In genomic region chr2:1674276-1674675, GRCh38 we compare ENCODE assay signal across 14 cellular contexts.
A peak's percentile ranks its signal among the peaks of the same experiment; 100 is the strongest.
DNase-seq lines count a peak whose midpoint lies in the region; ATAC-seq and TF ChIP-seq lines count a peak whose summit lies in the region.
"Had no signal": no experiment of that assay in that cellular context is flagged by ENCODE, and none has a peak within 500 bp of the region (broad histone marks: within the 10 kb centered on the region; RNA-seq: fewer than 3 reads in every experiment).

No MANE protein-coding gene starts in this region.

- CTCF ChIA-PET in PC-3 (lab: Charles Lee), result no interaction called here
- CTCF ChIA-PET in RWPE1 (lab: Yijun Ruan, JAX), result interaction anchor here (0.6 to 0.8 kb wide), 2 partner anchors 26 to 68 kb away, joined by 5 to 8 read pairs; no protein-coding TSS in a partner anchor

- H3K27me3 ChIP-seq in PC-3 (ENCODE audit: low read length), result no peaks in the 10 kb centered on the region

- TF ChIP-seq CTCF in PC-3 (conservative IDR thresholded peaks at IDR 0.05; ENCODE audit: low read depth, low read length), result no peak
- no peak for TF ChIP-seq CTCF in RWPE1 (conservative IDR thresholded peaks at IDR 0.05; ENCODE audit: low read depth)

- H3K79me2 ChIP-seq in PC-3 (ENCODE audit: low read length), result peaks cover 10% of the 10 kb centered on the region

- H3K9me3 ChIP-seq in PC-3 (ENCODE audit: low read length), result no peaks in the 10 kb centered on the region
- H3K9me3 ChIP-seq: A549, Caco-2 had no signal

- peaks cover 72% of the 10 kb centered on the region for H3K36me3 ChIP-seq in PC-3 (ENCODE audit: low read depth, low read length)

- H3K9ac ChIP-seq in PC-3 (ENCODE audit: low read length), result no peak overlapping the region

- no TSS peak for BruUV-seq in PC-3 (replicated peaks; lab: Mats Ljungman, UMichigan)

- 0 out of 2 replicates have a peak overlapping the region, but pooled peaks have one; percentile 84 for H3K27ac ChIP-seq in PC-3 (ENCODE audit: low read length)
- peak overlapping the region; percentile 82 for H3K27ac ChIP-seq in RWPE1
- peak overlapping the region; percentile 6 for H3K27ac ChIP-seq in temporal lobe (ENCODE audit: low read depth, low read length)

- no peak overlapping the region for H3K4me3 ChIP-seq in PC-3 (ENCODE audit: low read length)
- H3K4me3 ChIP-seq: A549 had no signal

- no peaks in the 10 kb centered on the region for H3F3A ChIP-seq in PC-3 (ENCODE audit: low read length, unreplicated experiment)

- intact Hi-C loops in PC-3 (cut with micrococcal nuclease), result loop anchor here (2.0 kb wide), 1 partner anchor 41 kb away; no protein-coding TSS in a partner anchor

- H3K4me1 ChIP-seq in PC-3 (ENCODE audit: insufficient read depth, low read length), result peaks cover 24% of the 10 kb centered on the region
- H3K4me1 ChIP-seq: Caco-2 had no signal

- H2AFZ ChIP-seq in PC-3 (ENCODE audit: low read length), result no peak overlapping the region

- no peaks in the 10 kb centered on the region for H4K20me1 ChIP-seq in PC-3 (ENCODE audit: low read length)

- H3K9me2 ChIP-seq in PC-3 (replicated peaks; ENCODE audit: low read length), result no peaks in the 10 kb centered on the region

- DNase-seq in PC-3 (no peak), RWPE1 (ENCODE audit: low spot score) (no peak), mesenteric fat pad (ENCODE audit: low spot score) (peak; percentile 65), KG1 (lab: John Stamatoyannopoulos, UW) (no peak)
- no peak for DNase-seq in stimulated activated naive CD4-positive, alpha-beta T cell treated with Interleukin-2 at 50 U/mL for 16 hours (lab: John Stamatoyannopoulos, UW)
- DNase-seq: Caco-2; CD8-positive, alpha-beta memory T cell; DND-41; GDM1; GOT3; H9 had no signal

- ATAC-seq in PC-3 (no peak), HG03442 (IDR thresholded peaks at IDR 0.05; ENCODE audit: unreplicated experiment) (no peak)
- ATAC-seq: A549 had no signal

- H3K4me2 ChIP-seq in PC-3 (ENCODE audit: low read length), result no peak overlapping the region

- POLR2A ChIA-PET in PC-3 (lab: Charles Lee; ENCODE audit: unreplicated experiment) (no interaction called here), RWPE1 (lab: Yijun Ruan, JAX; ENCODE audit: low non-redundant PET) (no interaction called here)

Comparison
In these comparisons a context has a peak if more than half of its experiments do, and no peak if none do; other contexts are left out.
1. H3K27ac ChIP-seq: peak in every context shown above with its lines; median percentile 84 in PC-3; 82 in RWPE1; 6 in temporal lobe.